Comparison of ENCODE assay signal across 1 cellular context in genomic region chr6:147037881-147038280, GRCh38.
TF ChIP-seq lines count a peak whose summit lies in the region.

No MANE protein-coding gene starts in this region.

TF ChIP-seq in GM23338, 12 proteins besides CTCF, POLR2A, EP300 and RAD21 (continued from another document):
- TF ChIP-seq ZNF114 (CRISPR knock-in tag; IDR thresholded peaks at IDR 0.05) (no peak), ZNF331 (CRISPR knock-in tag; IDR thresholded peaks at IDR 0.05; ENCODE audit: low read depth) (no peak), ZNF462 (CRISPR knock-in tag; IDR thresholded peaks at IDR 0.05) (no peak), NANOG (IDR thresholded peaks at IDR 0.05; ENCODE audit: borderline replicate concordance) (no peak)
TF ChIP-seq in GM23338: peak in this region for 0.
